In genomic region chr22:27654536-27655445, GRCh38 we compare ENCODE assay signal across 2 cellular contexts.
TF ChIP-seq lines count a peak whose summit lies in the region.

No MANE protein-coding gene starts in this region.

TF ChIP-seq in IMR-90, 13 proteins besides CTCF, POLR2A, EP300 and RAD21:
- 0 out of 2 replicates have a peak, but pooled peaks have one; percentile 15 for TF ChIP-seq CEBPB (IDR thresholded peaks at IDR 0.05; ENCODE audit: low read depth, low read length)
- no peak for TF ChIP-seq FOS (IDR thresholded peaks at IDR 0.05; ENCODE audit: low read depth, low read length)
- TF ChIP-seq USF2 (IDR thresholded peaks at IDR 0.05; ENCODE audit: low read depth, low read length), result no peak

TF ChIP-seq in H1, 55 proteins besides CTCF, POLR2A, EP300 and RAD21:
- TF ChIP-seq ATF2 (IDR thresholded peaks at IDR 0.05; ENCODE audit: low read length) (no peak), ZNF274 (IDR thresholded peaks at IDR 0.05; ENCODE audit: borderline replicate concordance, extremely low read depth, low read length) (no peak), SRF (IDR thresholded peaks at IDR 0.05; ENCODE audit: low read depth, low read length) (no peak), SAP30 (IDR thresholded peaks at IDR 0.05; ENCODE audit: insufficient read depth, insufficient replicate concordance, low read length) (no peak), E2F6 (IDR thresholded peaks at IDR 0.05) (no peak), BRCA1 (IDR thresholded peaks at IDR 0.05; ENCODE audit: low read depth, low read length) (no peak), RNF2 (IDR thresholded peaks at IDR 0.05; ENCODE audit: borderline replicate concordance, low read depth, low read length, missing control alignments, poor library complexity, severe bottlenecking) (no peak), JUND (IDR thresholded peaks at IDR 0.05; ENCODE audit: low read length) (no peak), TEAD4 (IDR thresholded peaks at IDR 0.05; ENCODE audit: low read depth, low read length) (no peak), USF2 (IDR thresholded peaks at IDR 0.05; ENCODE audit: low read length) (no peak), NANOG (IDR thresholded peaks at IDR 0.05; ENCODE audit: insufficient read depth, low read depth, low read length, poor library complexity, severe bottlenecking) (no peak), CHD1 (IDR thresholded peaks at IDR 0.05; ENCODE audit: low read depth, low read length) (no peak), GTF2F1 (IDR thresholded peaks at IDR 0.05; ENCODE audit: borderline replicate concordance, low read depth, low read length) (no peak), CREB1 (IDR thresholded peaks at IDR 0.05) (no peak), MAX (IDR thresholded peaks at IDR 0.05) (no peak), SP1 (IDR thresholded peaks at IDR 0.05; ENCODE audit: low read depth, low read length) (no peak), BACH1 (IDR thresholded peaks at IDR 0.05; ENCODE audit: low read length) (no peak), FOSL1 (IDR thresholded peaks at IDR 0.05; ENCODE audit: insufficient read depth, low read depth, low read length) (no peak), RXRA (IDR thresholded peaks at IDR 0.05; ENCODE audit: insufficient read depth, low read depth, low read length) (no peak)
